Comparison of ENCODE assay signal across 31 cellular contexts in the genomic region with DNA sequence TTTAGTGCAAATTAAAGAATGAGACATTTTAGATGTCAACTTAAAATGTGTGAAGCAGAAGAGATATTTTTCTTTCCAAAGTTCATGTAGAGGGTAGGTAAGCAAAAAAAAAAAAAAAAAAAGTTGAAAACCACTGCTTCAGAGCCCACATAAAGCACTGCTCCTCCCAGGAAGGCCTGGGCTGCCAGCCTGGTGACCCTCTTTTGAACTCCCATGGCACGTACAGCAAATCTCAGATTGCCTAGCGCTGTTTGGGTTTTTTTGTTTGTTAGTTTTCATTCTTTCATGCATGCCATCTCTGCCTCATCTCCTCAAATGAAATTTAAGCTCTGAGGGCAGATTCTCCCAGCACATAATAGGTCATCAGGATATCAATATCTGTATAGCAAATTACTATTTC.
"Had no signal": no experiment of that assay in that cellular context is flagged by ENCODE, and none has a peak within 500 bp of the region (broad histone marks: within the 10 kb centered on the region; RNA-seq: fewer than 3 reads in every experiment).

No MANE protein-coding gene starts in this region.

- H3K4me3 ChIP-seq: ascending aorta, esophagus muscularis mucosa, gastroesophageal sphincter, heart right ventricle had no signal

- DNase-seq: activated CD4-positive, alpha-beta memory T cell treated with anti-CD3 and anti-CD28 coated beads for 36 hours; activated CD4-positive, alpha-beta T cell treated with anti-CD3 and anti-CD28 coated beads for 36 hours; activated CD4-positive, alpha-beta T cell treated with anti-CD3 and anti-CD28 coated beads, Interleukin-2, amount 10 ng/mL, durations not matched to agents 24 days and 14 days; activated CD4-positive, CD25-positive, alpha-beta regulatory T cell; activated CD4-positive, CD25-positive, alpha-beta regulatory T cell treated with anti-CD3 and anti-CD28 coated beads, Interleukin-2, amount 50 U/mL, for 72 hours; activated CD8-positive, alpha-beta memory T cell treated with anti-CD3 and anti-CD28 coated beads, Interleukin-2, amount 10 ng/mL, durations not matched to agents 7 days and 5 days; activated CD8-positive, alpha-beta memory T cell treated with anti-CD3 and anti-CD28 coated beads, Interleukin-2, amount 50 U/mL, for 4 hours; activated CD8-positive, alpha-beta T cell treated with anti-CD3 and anti-CD28 coated beads, Interleukin-2, amount 10 ng/mL, durations not matched to agents 7 days and 5 days; activated effector memory CD4-positive, alpha-beta T cell treated with anti-CD3 and anti-CD28 coated beads, Interleukin-2, amount 50 U/mL, for 16 hours; activated naive CD4-positive, alpha-beta T cell treated with anti-CD3 and anti-CD28 coated beads for 36 hours; activated naive CD8-positive, alpha-beta T cell treated with anti-CD3 and anti-CD28 coated beads for 36 hours; activated naive CD8-positive, alpha-beta T cell treated with anti-CD3 and anti-CD28 coated beads, Interleukin-2, amount 50 U/mL, for 24 hours; activated T-cell treated with anti-CD3 and anti-CD28 coated beads, Interleukin-2, amount 50 U/mL, for 1 hour; activated T-cell treated with anti-CD3 and anti-CD28 coated beads, Interleukin-2, amount 50 U/mL, for 48 hours; caudate nucleus; cortex of kidney; dermis blood vessel endothelial cell; effector CD4-positive, alpha-beta T cell; effector memory CD8-positive, alpha-beta T cell; erythroblast; foreskin melanocyte; heart right ventricle; T-cell; T1000 had no signal

- H3K27ac ChIP-seq: ascending aorta, esophagus muscularis mucosa, gastroesophageal sphincter, heart right ventricle had no signal

- H3K4me1 Mint-ChIP-seq: activated CD4-positive, alpha-beta T cell treated with anti-CD3 and anti-CD28 coated beads for 36 hours; activated CD4-positive, alpha-beta T cell treated with anti-CD3 and anti-CD28 coated beads, Interleukin-2, amount 10 ng/mL, durations not matched to agents 24 days and 14 days; activated CD8-positive, alpha-beta memory T cell treated with anti-CD3 and anti-CD28 coated beads, Interleukin-2, amount 10 ng/mL, durations not matched to agents 7 days and 5 days; activated naive CD8-positive, alpha-beta T cell treated with anti-CD3 and anti-CD28 coated beads for 36 hours; activated naive CD8-positive, alpha-beta T cell treated with anti-CD3 and anti-CD28 coated beads, Interleukin-2, amount 50 U/mL, for 24 hours had no signal

- H3K27ac Mint-ChIP-seq: activated CD4-positive, alpha-beta memory T cell treated with anti-CD3 and anti-CD28 coated beads for 36 hours; activated CD4-positive, alpha-beta T cell treated with anti-CD3 and anti-CD28 coated beads for 36 hours; activated CD4-positive, alpha-beta T cell treated with anti-CD3 and anti-CD28 coated beads, Interleukin-2, amount 10 ng/mL, durations not matched to agents 24 days and 14 days; activated CD8-positive, alpha-beta memory T cell treated with anti-CD3 and anti-CD28 coated beads, Interleukin-2, amount 10 ng/mL, durations not matched to agents 7 days and 5 days; activated CD8-positive, alpha-beta T cell treated with anti-CD3 and anti-CD28 coated beads, Interleukin-2, amount 10 ng/mL, durations not matched to agents 7 days and 5 days; activated naive CD4-positive, alpha-beta T cell treated with anti-CD3 and anti-CD28 coated beads for 36 hours; activated naive CD4-positive, alpha-beta T cell treated with anti-CD3 and anti-CD28 coated beads, Interleukin-2, amount 50 U/mL, for 24 hours; activated naive CD8-positive, alpha-beta T cell treated with anti-CD3 and anti-CD28 coated beads for 36 hours; activated naive CD8-positive, alpha-beta T cell treated with anti-CD3 and anti-CD28 coated beads, Interleukin-2, amount 50 U/mL, for 24 hours; activated T-helper 1 cell treated with anti-CD3 and anti-CD28 coated beads, Interleukin-12 subunit alpha, Interleukin-12 subunit beta, Interleukin-2, Interleukin-4 antibody, amounts not matched to agents 30 ng/mL and 10 ng/mL and 1 ng/mL, durations not matched to agents 14 hours and 24 hours and 36 hours; activated T-helper 2 cell treated with anti-CD3 and anti-CD28 coated beads, Interferon-gamma antibody, Interleukin-2, Interleukin-4, amounts not matched to agents 10 μg/mL and 5 μg/mL and 100 μg/mL, durations not matched to agents 14 hours and 24 hours and 36 hours; effector memory CD8-positive, alpha-beta T cell; T-cell; T-helper 1 cell treated with Interleukin-12 subunit alpha and Interleukin-12 subunit beta and Interleukin-4 antibody, amounts not matched to agents 30 μg/mL and 1 μg/mL, for 36 hours had no signal

- H3K9me3 Mint-ChIP-seq: activated CD4-positive, alpha-beta memory T cell treated with anti-CD3 and anti-CD28 coated beads for 36 hours; activated CD4-positive, alpha-beta T cell treated with anti-CD3 and anti-CD28 coated beads, Interleukin-2, amount 10 ng/mL, durations not matched to agents 24 days and 14 days; activated naive CD4-positive, alpha-beta T cell treated with anti-CD3 and anti-CD28 coated beads for 36 hours; activated naive CD4-positive, alpha-beta T cell treated with anti-CD3 and anti-CD28 coated beads, Interleukin-2, amount 50 U/mL, for 24 hours; activated naive CD8-positive, alpha-beta T cell treated with anti-CD3 and anti-CD28 coated beads for 36 hours; activated naive CD8-positive, alpha-beta T cell treated with anti-CD3 and anti-CD28 coated beads, Interleukin-2, amount 50 U/mL, for 24 hours; activated T-helper 1 cell treated with anti-CD3 and anti-CD28 coated beads, Interleukin-12 subunit alpha, Interleukin-12 subunit beta, Interleukin-2, Interleukin-4 antibody, amounts not matched to agents 30 ng/mL and 10 ng/mL and 1 ng/mL, durations not matched to agents 14 hours and 24 hours and 36 hours; activated T-helper 2 cell treated with anti-CD3 and anti-CD28 coated beads, Interferon-gamma antibody, Interleukin-2, Interleukin-4, amounts not matched to agents 10 μg/mL and 5 μg/mL and 100 μg/mL, durations not matched to agents 14 hours and 24 hours and 36 hours; effector memory CD8-positive, alpha-beta T cell; T-cell; T-helper 1 cell treated with Interleukin-12 subunit alpha and Interleukin-12 subunit beta and Interleukin-4 antibody, amounts not matched to agents 30 μg/mL and 1 μg/mL, for 36 hours had no signal

- H3K27me3 ChIP-seq: ascending aorta, esophagus muscularis mucosa, gastroesophageal sphincter, heart right ventricle had no signal

- H3K27me3 Mint-ChIP-seq: activated CD4-positive, alpha-beta memory T cell treated with anti-CD3 and anti-CD28 coated beads for 36 hours; activated CD4-positive, alpha-beta T cell treated with anti-CD3 and anti-CD28 coated beads for 36 hours; activated naive CD4-positive, alpha-beta T cell treated with anti-CD3 and anti-CD28 coated beads, Interleukin-2, amount 50 U/mL, for 24 hours; activated naive CD8-positive, alpha-beta T cell treated with anti-CD3 and anti-CD28 coated beads for 36 hours; activated naive CD8-positive, alpha-beta T cell treated with anti-CD3 and anti-CD28 coated beads, Interleukin-2, amount 50 U/mL, for 24 hours; T-cell had no signal

- H3K36me3 ChIP-seq: ascending aorta, heart right ventricle had no signal

- H3K9me3 ChIP-seq: ascending aorta, esophagus muscularis mucosa, gastroesophageal sphincter, heart right ventricle had no signal

- H3K4me3 Mint-ChIP-seq: activated CD4-positive, alpha-beta memory T cell treated with anti-CD3 and anti-CD28 coated beads for 36 hours; activated CD4-positive, alpha-beta T cell treated with anti-CD3 and anti-CD28 coated beads for 36 hours; activated CD4-positive, alpha-beta T cell treated with anti-CD3 and anti-CD28 coated beads, Interleukin-2, amount 10 ng/mL, durations not matched to agents 24 days and 14 days; activated CD8-positive, alpha-beta memory T cell treated with anti-CD3 and anti-CD28 coated beads, Interleukin-2, amount 10 ng/mL, durations not matched to agents 7 days and 5 days; activated CD8-positive, alpha-beta T cell treated with anti-CD3 and anti-CD28 coated beads, Interleukin-2, amount 10 ng/mL, durations not matched to agents 7 days and 5 days; activated naive CD4-positive, alpha-beta T cell treated with anti-CD3 and anti-CD28 coated beads for 36 hours; activated naive CD4-positive, alpha-beta T cell treated with anti-CD3 and anti-CD28 coated beads, Interleukin-2, amount 50 U/mL, for 24 hours; activated naive CD8-positive, alpha-beta T cell treated with anti-CD3 and anti-CD28 coated beads for 36 hours; activated naive CD8-positive, alpha-beta T cell treated with anti-CD3 and anti-CD28 coated beads, Interleukin-2, amount 50 U/mL, for 24 hours; activated T-helper 1 cell treated with anti-CD3 and anti-CD28 coated beads, Interleukin-12 subunit alpha, Interleukin-12 subunit beta, Interleukin-2, Interleukin-4 antibody, amounts not matched to agents 30 ng/mL and 10 ng/mL and 1 ng/mL, durations not matched to agents 14 hours and 24 hours and 36 hours; effector memory CD8-positive, alpha-beta T cell; T-cell; T-helper 1 cell treated with Interleukin-12 subunit alpha and Interleukin-12 subunit beta and Interleukin-4 antibody, amounts not matched to agents 30 μg/mL and 1 μg/mL, for 36 hours had no signal

- H3K4me1 ChIP-seq: ascending aorta, gastroesophageal sphincter had no signal

- H3K36me3 Mint-ChIP-seq: activated CD4-positive, alpha-beta memory T cell treated with anti-CD3 and anti-CD28 coated beads for 36 hours; activated CD8-positive, alpha-beta memory T cell treated with anti-CD3 and anti-CD28 coated beads, Interleukin-2, amount 10 ng/mL, durations not matched to agents 7 days and 5 days; activated naive CD4-positive, alpha-beta T cell treated with anti-CD3 and anti-CD28 coated beads, Interleukin-2, amount 50 U/mL, for 24 hours; activated naive CD8-positive, alpha-beta T cell treated with anti-CD3 and anti-CD28 coated beads for 36 hours; T-cell had no signal
